ENCODE assay signal across 8 cellular contexts in the genomic region with DNA sequence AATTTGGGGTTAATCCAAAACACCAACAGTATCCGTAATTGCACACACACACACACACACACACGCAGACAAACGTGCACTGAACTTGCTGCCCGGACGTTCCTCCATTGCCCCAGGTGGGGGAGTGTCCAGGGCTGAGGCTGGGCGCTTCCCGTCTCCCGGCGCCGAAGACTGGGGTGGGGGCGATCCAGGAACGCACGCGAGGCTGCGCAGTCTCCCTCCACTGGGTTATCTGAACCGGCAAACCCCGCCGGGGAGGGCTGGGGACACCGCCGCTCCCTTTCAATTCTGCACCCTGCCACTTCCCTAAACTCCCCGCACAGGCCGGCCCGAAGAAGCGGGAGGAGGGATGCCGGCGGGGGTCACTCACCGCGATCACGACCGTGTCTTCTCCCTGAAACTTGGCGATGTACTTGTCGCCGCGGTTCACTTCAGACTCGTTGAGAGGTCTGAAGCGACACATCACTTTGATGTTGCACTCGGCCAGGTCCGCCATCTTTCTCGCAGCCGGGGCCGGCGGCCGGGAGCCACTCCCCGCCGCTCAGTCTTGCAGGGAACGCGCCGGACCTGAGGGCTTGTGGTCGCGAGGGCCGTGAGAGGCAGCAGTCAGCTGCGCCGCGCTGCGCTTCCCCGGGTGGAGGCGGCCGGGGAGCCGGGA. TPM values are rescaled to one million over a fixed set of nuclear protein-coding genes. Genes with fewer than 3 reads are reported as not detected.
DNase-seq lines count a peak whose midpoint lies in the region; ATAC-seq lines count a peak whose summit lies in the region.

No MANE protein-coding gene starts in this region.

- H3K27ac Mint-ChIP-seq in IgD-negative memory B cell = peak overlapping the region; percentile 96 to 98 (median 97)

- WGBS in right cardiac atrium = under 1% methylated on average over 59 of the region's 59 CpGs
- WGBS in aorta, 2 donors = 0% methylated on average over 59 of the region's 59 CpGs

- H3K36me3 ChIP-seq in aorta (ENCODE audit: control insufficient read depth in 1 of 2, insufficient read depth in 2 of 2, low read length in 1 of 2) = no peaks in the 10 kb centered on the region

- H3K27me3 ChIP-seq in right cardiac atrium (ENCODE audit: control insufficient read depth, insufficient read depth) (no peaks in the 10 kb centered on the region), aorta (ENCODE audit: control insufficient read depth in 1 of 2, insufficient read depth in 2 of 2, low read length in 1 of 2) (no peaks in the 10 kb centered on the region)

- intact Hi-C loops in right cardiac atrium (cut with DNase I) (no loop called here), aorta (cut with DNase I) (loop anchor here (5.0 to 10.0 kb wide), 5 partner anchors 49 to 292 kb away; a partner anchor contains a TSS)

- peak; percentile 38 for ATAC-seq in GM21576 (IDR thresholded peaks at IDR 0.05; ENCODE audit: unreplicated experiment)
- ATAC-seq in right cardiac atrium = peak; percentile 83 to 86
- peak; percentile 81 for ATAC-seq in aorta (ENCODE audit: low FRiP score)

- H3K27me3 Mint-ChIP-seq in IgD-negative memory B cell = no peaks in the 10 kb centered on the region

- H3K9me3 Mint-ChIP-seq in IgD-negative memory B cell = no peaks in the 10 kb centered on the region

- H3K4me1 Mint-ChIP-seq in IgD-negative memory B cell = peaks cover 33 to 56% (median 44%) of the 10 kb centered on the region in 3 donors

- H3K36me3 Mint-ChIP-seq in IgD-negative memory B cell = no peaks in the 10 kb centered on the region

- DNase-seq in GDM1 (lab: John Stamatoyannopoulos, UW) (peak; percentile 50), SW480 (ENCODE audit: low spot score) (peak; percentile 63), amygdala (lab: John Stamatoyannopoulos, UW) (peak in 50 of 56 donors; percentile 16 to 86 (median 69)), right cardiac atrium (peak; percentile 71 to 88 (median 86)), pulmonary artery endothelial cell (ENCODE audit: low read depth, low spot score) (peak; percentile 35), aorta (peak; percentile 80 to 89)

- H3K27ac ChIP-seq in right cardiac atrium (ENCODE audit: low read length) = peak overlapping the region; percentile 90
- H3K27ac ChIP-seq in aorta (ENCODE audit: low read depth in 1 of 2, low read length in 2 of 2) = peak overlapping the region; percentile 83 to 88

- no peaks in the 10 kb centered on the region for H3K9me3 ChIP-seq in right cardiac atrium (ENCODE audit: control insufficient read depth, low read length)
- H3K9me3 ChIP-seq in aorta (ENCODE audit: control insufficient read depth, low read length) = no peaks in the 10 kb centered on the region

- H3K4me1 ChIP-seq in right cardiac atrium (ENCODE audit: control insufficient read depth, insufficient read depth, low read length) (peaks cover 3% of the 10 kb centered on the region), aorta (ENCODE audit: control insufficient read depth in 1 of 2, insufficient read depth in 2 of 2, low read length in 2 of 2) (no peaks in the 10 kb centered on the region)

- peak overlapping the region; percentile 97 to 100 (median 98) for H3K4me3 Mint-ChIP-seq in IgD-negative memory B cell

- H3K4me3 ChIP-seq in right cardiac atrium (ENCODE audit: low read length) (peak overlapping the region; percentile 74), aorta (ENCODE audit: low read length in 2 of 2) (peak overlapping the region; percentile 54 to 73)

RNA-seq across cellular contexts. Expression of a gene that starts 0.6 kb away (rescaled TPM):
- polyA plus RNA-seq in IgD-negative memory B cell = 24.6 TPM
- 100 to 1,000 TPM; 134 to 169 (median 144) TPM for total RNA-seq in right cardiac atrium
- 60.3 TPM for polyA plus RNA-seq in right cardiac atrium
- total RNA-seq in pulmonary artery endothelial cell = 145 and 175 TPM in 2 replicates
- total RNA-seq in aorta = 100 to 1,000 TPM; 111 to 191 TPM
- polyA plus RNA-seq in aorta = 10 to 100 TPM; 48.4 to 91.7 TPM

Comparison
In these comparisons a context has a peak if more than half of its experiments do, and no peak if none do; other contexts are left out.
1. Peak in every context shown above with its lines: DNase-seq, ATAC-seq, H3K4me3 ChIP-seq and H3K27ac ChIP-seq.
2. DNase-seq: peak in every context shown above with its lines; median percentile 86 in right cardiac atrium; 84 in aorta; 69 in amygdala; 63 in SW480; 50 in GDM1; 35 in pulmonary artery endothelial cell.
3. intact Hi-C loops: an anchor here in aorta (5.0 to 10.0 kb wide); none called in right cardiac atrium.